1 cellular context compared by ENCODE assay signal in the genomic region with DNA sequence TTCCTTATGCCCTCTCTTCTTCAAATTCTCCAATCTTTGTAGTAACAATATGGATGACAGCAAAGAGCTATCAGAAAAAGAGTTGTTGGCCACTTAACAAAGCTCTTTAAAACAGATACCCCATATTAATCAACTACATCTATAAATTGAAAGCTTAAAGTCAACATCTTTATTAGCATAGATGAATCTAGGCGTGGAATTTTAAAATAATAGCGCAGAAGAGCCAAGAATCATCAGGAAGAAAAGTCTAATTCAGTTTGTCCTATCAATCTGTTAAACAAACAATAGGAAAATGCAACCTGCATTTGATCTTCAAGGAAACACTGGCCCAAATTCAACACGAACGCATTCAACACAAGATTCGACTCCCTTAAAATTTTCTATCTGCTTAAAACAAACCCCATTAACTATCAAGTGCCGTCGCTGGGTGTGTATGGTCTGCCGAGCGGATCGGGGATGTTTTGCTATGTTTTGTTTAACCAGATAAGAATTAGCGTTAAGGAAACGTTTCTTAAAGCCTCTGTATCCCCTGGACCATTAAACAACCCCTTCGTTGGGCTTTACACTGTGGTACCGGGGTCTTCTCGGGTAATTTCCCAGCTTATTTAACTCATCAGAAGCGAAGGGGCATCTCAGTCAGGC.
TF ChIP-seq lines count a peak whose summit lies in the region.

No MANE protein-coding gene starts in this region.

TF ChIP-seq in K562, 482 proteins besides CTCF, POLR2A, EP300 and RAD21:
- TF ChIP-seq CEBPB (tag; IDR thresholded peaks at IDR 0.05) (no peak), RBM14 (IDR thresholded peaks at IDR 0.05; ENCODE audit: borderline replicate concordance, insufficient read depth, low read depth, low read length) (no peak), RCOR1 (IDR thresholded peaks at IDR 0.05; ENCODE audit: borderline replicate concordance in 1 of 2, low read depth in 2 of 2, low read length in 2 of 2) (no peak), EZH2 (IDR thresholded peaks at IDR 0.05; ENCODE audit: borderline replicate concordance, low read depth, low read length) (0 out of 2 replicates have a peak, but pooled peaks have one; percentile 91), NONO (IDR thresholded peaks at IDR 0.05; ENCODE audit: low read depth in 2 of 2, low read length in 1 of 2) (no peak), CBX8 (IDR thresholded peaks at IDR 0.05; ENCODE audit: borderline replicate concordance, extremely low read depth, low read depth, low read length, poor library complexity, severe bottlenecking) (peak; percentile 59), GABPA (tag; conservative IDR thresholded peaks at IDR 0.05; ENCODE audit: low read depth) (no peak)
